In genomic region chr12:76878045-76878898, GRCh38 we compare ENCODE assay signal across 8 cellular contexts. TPM values are rescaled to one million over a fixed set of nuclear protein-coding genes. Genes with fewer than 3 reads are reported as not detected.
DNase-seq lines count a peak whose midpoint lies in the region; ATAC-seq lines count a peak whose summit lies in the region.

No MANE protein-coding gene starts in this region.

- peak overlapping the region in 1 of 2 experiments; percentile 69 for H3K4ac ChIP-seq in mesenchymal stem cell (ENCODE audit: low read depth in 1 of 2, low read length in 2 of 2)

- no peak overlapping the region for H3K14ac ChIP-seq in mesenchymal stem cell (ENCODE audit: low read length in 2 of 2)

- peak overlapping the region; percentile 32 for H4K91ac ChIP-seq in mesenchymal stem cell (ENCODE audit: low read length)

- no peak overlapping the region for H4K8ac ChIP-seq in mesenchymal stem cell (ENCODE audit: low read length)

- peak overlapping the region; percentile 64 for H2AFZ ChIP-seq in mesenchymal stem cell (ENCODE audit: low read depth, low read length)

- peaks cover 24% of the 10 kb centered on the region for H3K79me1 ChIP-seq in mesenchymal stem cell (replicated peaks; ENCODE audit: low read length, poor library complexity, severe bottlenecking)

- ATAC-seq in GM19328 (IDR thresholded peaks at IDR 0.05; ENCODE audit: unreplicated experiment) (peak; percentile 15), HG03175 (IDR thresholded peaks at IDR 0.05; ENCODE audit: unreplicated experiment) (peak; percentile 50)

- H2BK12ac ChIP-seq in mesenchymal stem cell (ENCODE audit: low read length in 2 of 2), result peak overlapping the region; percentile 21 to 40

- H3K27me3 ChIP-seq in SJCRH30, result no peaks in the 10 kb centered on the region
- H3K27me3 ChIP-seq in mesenchymal stem cell (ENCODE audit: control insufficient read depth in 1 of 2, insufficient read depth in 1 of 2, low read length in 2 of 2), result no peaks in the 10 kb centered on the region

- peak overlapping the region; percentile 97 for H3K27ac ChIP-seq in SJCRH30
- H3K27ac ChIP-seq in mesenchymal stem cell (ENCODE audit: low read length, poor library complexity, severe bottlenecking), result no peak overlapping the region

- no peaks in the 10 kb centered on the region; the same call in 1 of the 2 replicates for H3K36me3 ChIP-seq in SJCRH30
- no peaks in the 10 kb centered on the region for H3K36me3 ChIP-seq in mesenchymal stem cell (ENCODE audit: control insufficient read depth in 1 of 2, insufficient read depth in 2 of 2, low read depth in 1 of 2, low read length in 2 of 2)

- peak; percentile 23 for DNase-seq in DMS79 (lab: John Stamatoyannopoulos, UW)
- DNase-seq in SJCRH30, result peak; percentile 60 to 66
- DNase-seq in dermis blood vessel endothelial cell, result peak; percentile 33
- peak; percentile 62 for DNase-seq in mesenchymal stem cell
- DNase-seq in ureter (ENCODE audit: low spot score), result peak; percentile 45
- DNase-seq in NOMO-1 treated with DMSO at 0.1 percent for 48 hours (lab: John Stamatoyannopoulos, UW; ENCODE audit: unreplicated experiment), result no peak

- no peak overlapping the region for H2BK5ac ChIP-seq in mesenchymal stem cell (ENCODE audit: low read depth, low read length, poor library complexity, severe bottlenecking)

- H3K9ac ChIP-seq in mesenchymal stem cell (ENCODE audit: low read length), result peak overlapping the region; percentile 88

- H3K9me3 ChIP-seq in SJCRH30 (replicated peaks) (no peaks in the 10 kb centered on the region), mesenchymal stem cell (ENCODE audit: control insufficient read depth, low read length) (no peaks in the 10 kb centered on the region)

- no peak overlapping the region for H2AK5ac ChIP-seq in mesenchymal stem cell (ENCODE audit: low read length, severe bottlenecking)

- H3K4me2 ChIP-seq in mesenchymal stem cell (ENCODE audit: low read length, poor library complexity, severe bottlenecking), result peak overlapping the region; percentile 96

- H2BK120ac ChIP-seq in mesenchymal stem cell (ENCODE audit: low read depth, low read length), result peak overlapping the region; percentile 86

- peak overlapping the region; percentile 78 for H3K4me3 ChIP-seq in SJCRH30
- H3K4me3 ChIP-seq in mesenchymal stem cell (ENCODE audit: insufficient read depth in 1 of 2, low read depth in 1 of 2, low read length in 2 of 2), result peak overlapping the region; percentile 81 to 83

- peak overlapping the region; percentile 2 to 63 for H3K23ac ChIP-seq in mesenchymal stem cell (ENCODE audit: low read length in 2 of 2)

- H3K4me1 ChIP-seq in SJCRH30 (peaks cover 11% of the 10 kb centered on the region; the same call in 1 of the 2 replicates), mesenchymal stem cell (ENCODE audit: control insufficient read depth, insufficient read depth, low read depth, low read length) (peaks cover 6% of the 10 kb centered on the region)

- peak overlapping the region; percentile 68 for H2BK15ac ChIP-seq in mesenchymal stem cell (ENCODE audit: low read depth, poor library complexity, severe bottlenecking)

- under 1% methylated on average over 38 of the region's 45 CpGs for WGBS in mesenchymal stem cell

- H3K18ac ChIP-seq in mesenchymal stem cell (ENCODE audit: low read depth in 1 of 2, low read length in 2 of 2), result peak overlapping the region; percentile 35 to 72

RNA-seq across cellular contexts. Expression of gene CSRP2, which starts 0.5 kb away (rescaled TPM):
- 129 and 131 TPM in 2 replicates for total RNA-seq in SJCRH30 (2014; rRNA removed; shearing (Covaris generic))
- total RNA-seq in dermis blood vessel endothelial cell (21.0 and 22.8 TPM in 2 replicates), ureter (41.7 TPM)
- polyA plus RNA-seq in mesenchymal stem cell (2013, experiment 1 of 2), result 26.6 TPM
- 27.7 TPM for polyA plus RNA-seq in mesenchymal stem cell (2013, experiment 2 of 2)
